In the genomic region with DNA sequence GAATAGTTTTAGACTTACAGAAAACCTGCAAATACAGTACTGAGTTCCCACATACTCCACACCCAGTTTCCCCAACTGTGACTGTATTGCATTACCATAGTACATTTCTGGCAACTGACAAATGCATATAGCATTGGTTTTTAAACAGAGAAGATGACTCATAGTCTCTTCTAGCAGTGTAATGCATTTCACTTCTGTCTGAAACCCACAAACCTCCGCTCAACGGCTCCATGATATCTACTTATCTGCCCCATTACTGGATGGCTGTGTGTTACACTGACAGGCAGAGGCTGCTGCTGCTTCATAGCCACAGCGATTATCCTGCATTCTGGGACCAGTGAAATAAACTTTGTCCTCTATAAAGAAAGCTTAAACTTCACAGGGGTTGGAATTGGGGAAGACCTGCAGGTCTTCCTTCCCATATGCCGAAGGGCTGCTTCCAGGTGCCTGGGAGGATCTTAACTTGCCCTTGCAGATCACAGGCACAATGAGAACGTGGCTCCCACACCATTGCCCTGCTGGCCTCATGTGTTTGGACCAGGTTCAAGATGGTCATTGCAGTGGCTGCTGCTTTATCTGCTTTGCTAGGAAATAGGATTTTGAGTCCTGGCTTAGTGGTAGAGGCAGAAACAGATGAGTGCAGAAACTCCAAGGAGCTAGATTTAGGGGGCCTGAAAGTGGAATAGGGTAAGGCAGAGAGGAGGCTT, we compare ENCODE assay signal across 12 cellular contexts.
DNase-seq lines count a peak whose midpoint lies in the region; ATAC-seq and TF ChIP-seq lines count a peak whose summit lies in the region.
"Had no signal": no experiment of that assay in that cellular context is flagged by ENCODE, and none has a peak within 500 bp of the region (broad histone marks: within the 10 kb centered on the region; RNA-seq: fewer than 3 reads in every experiment).

No MANE protein-coding gene starts in this region.

- H3K27ac Mint-ChIP-seq in effector memory CD8-positive, alpha-beta T cell: no peak overlapping the region
- no peak overlapping the region for H3K27ac Mint-ChIP-seq in CD8-positive, alpha-beta memory T cell

- H3K36me3 ChIP-seq in esophagus squamous epithelium: no peaks in the 10 kb centered on the region
- no peaks in the 10 kb centered on the region for H3K36me3 ChIP-seq in CD8-positive, alpha-beta memory T cell (ENCODE audit: insufficient read depth, low read length)

- TF ChIP-seq POLR2A in esophagus squamous epithelium (IDR thresholded peaks at IDR 0.05): no peak

- no peaks in the 10 kb centered on the region for H3K27me3 Mint-ChIP-seq in effector memory CD8-positive, alpha-beta T cell
- peaks cover 0 to 1% of the 10 kb centered on the region in 2 donors for H3K27me3 Mint-ChIP-seq in CD8-positive, alpha-beta memory T cell

- H3K4me1 Mint-ChIP-seq in effector memory CD8-positive, alpha-beta T cell (ENCODE audit: low read depth in 2 of 2): no peaks in the 10 kb centered on the region
- no peaks in the 10 kb centered on the region for H3K4me1 Mint-ChIP-seq in CD8-positive, alpha-beta memory T cell

- CTCF ChIA-PET in CD8-positive, alpha-beta memory T cell (lab: Charles Lee): no interaction called here

- no peaks in the 10 kb centered on the region for H3K27me3 ChIP-seq in esophagus squamous epithelium
- H3K27me3 ChIP-seq in CD8-positive, alpha-beta memory T cell (ENCODE audit: insufficient read depth, low read length, poor library complexity, severe bottlenecking): no peaks in the 10 kb centered on the region

- ATAC-seq in HG02623 (IDR thresholded peaks at IDR 0.05; ENCODE audit: unreplicated experiment) (peak; percentile 40), GM18517 (IDR thresholded peaks at IDR 0.05; ENCODE audit: unreplicated experiment) (no peak)
- ATAC-seq in effector memory CD8-positive, alpha-beta T cell (replicated peaks): no peak

- peaks cover 0 to 3% of the 10 kb centered on the region in 2 donors for H3K9me3 Mint-ChIP-seq in effector memory CD8-positive, alpha-beta T cell
- peaks cover 0 to 2% (median 0%) of the 10 kb centered on the region in 5 donors for H3K9me3 Mint-ChIP-seq in CD8-positive, alpha-beta memory T cell

- POLR2A ChIA-PET in CD8-positive, alpha-beta memory T cell (lab: Charles Lee): no interaction called here

- intact Hi-C loops in esophagus squamous epithelium (cut with DNase I): no loop called here

- peaks cover 9 to 63% (median 16%) of the 10 kb centered on the region in 3 donors for H3K4me1 ChIP-seq in esophagus squamous epithelium
- H3K4me1 ChIP-seq in CD8-positive, alpha-beta memory T cell (ENCODE audit: insufficient read depth, low read length): no peaks in the 10 kb centered on the region

- TF ChIP-seq CTCF in GM13976 (IDR thresholded peaks at IDR 0.05; ENCODE audit: borderline replicate concordance, control extremely low read depth, extremely low read depth, insufficient read depth, missing control alignments) (no peak), esophagus squamous epithelium (IDR thresholded peaks at IDR 0.05) (no peak)

- WGBS in esophagus squamous epithelium, 2 donors: 28 to 40% methylated on average over 5 of the region's 5 CpGs

- peaks cover 4% of the 10 kb centered on the region for H3K36me3 Mint-ChIP-seq in effector memory CD8-positive, alpha-beta T cell (ENCODE audit: insufficient read depth)
- H3K36me3 Mint-ChIP-seq in CD8-positive, alpha-beta memory T cell: no peaks in the 10 kb centered on the region

- DNase-seq in GM13976 (ENCODE audit: low spot score): peak; percentile 73
- DNase-seq in NCI-H226: peak; percentile 18
- no peak for DNase-seq in esophagus squamous epithelium (lab: John Stamatoyannopoulos, UW)
- no peak for DNase-seq in effector memory CD8-positive, alpha-beta T cell
- DNase-seq in COLO829 (ENCODE audit: low spot score): no peak
- no peak for DNase-seq in CD8-positive, alpha-beta memory T cell
- DNase-seq: DMS79, left cardiac atrium, right cardiac atrium had no signal

- peak overlapping the region; percentile 62 to 83 (median 65) for H3K27ac ChIP-seq in esophagus squamous epithelium
- no peak overlapping the region for H3K27ac ChIP-seq in CD8-positive, alpha-beta memory T cell (ENCODE audit: low read depth, low read length)
- H3K27ac ChIP-seq: coronary artery had no signal

- no peak overlapping the region for H3K4me3 Mint-ChIP-seq in effector memory CD8-positive, alpha-beta T cell
- no peak overlapping the region for H3K4me3 Mint-ChIP-seq in CD8-positive, alpha-beta memory T cell

- in situ Hi-C loops in GM13976 (cut with MboI; ENCODE audit: low sequenced_read_pairs, unreplicated experiment): no loop called here

- H3K9me3 ChIP-seq in esophagus squamous epithelium: no peaks in the 10 kb centered on the region
- no peaks in the 10 kb centered on the region for H3K9me3 ChIP-seq in CD8-positive, alpha-beta memory T cell (ENCODE audit: low read length)

- H3K4me3 ChIP-seq in esophagus squamous epithelium: no peak overlapping the region
- no peak overlapping the region for H3K4me3 ChIP-seq in CD8-positive, alpha-beta memory T cell (ENCODE audit: low read length)
- H3K4me3 ChIP-seq: coronary artery had no signal

Comparison
In these comparisons a context has a peak if more than half of its experiments do, and no peak if none do; other contexts are left out.
1. DNase-seq: peak in GM13976 (single experiment) and NCI-H226 (single experiment); none in esophagus squamous epithelium (single experiment), effector memory CD8-positive, alpha-beta T cell (0 of 3), COLO829 (single experiment) and CD8-positive, alpha-beta memory T cell (0 of 5).